8 cellular contexts compared by ENCODE assay signal in genomic region chr3:36969540-36970432, GRCh38. TPM values are rescaled to one million over a fixed set of nuclear protein-coding genes. Genes with fewer than 3 reads are reported as not detected.
DNase-seq lines count a peak whose midpoint lies in the region; ATAC-seq, FAIRE-seq and TF ChIP-seq lines count a peak whose summit lies in the region.

No MANE protein-coding gene starts in this region.

- no peak for TF ChIP-seq POLR2A in tibial nerve (IDR thresholded peaks at IDR 0.05)

- 24 to 32% methylated on average over 4 of the region's 4 CpGs for WGBS in tibial nerve, 2 donors

- DNase-seq in GM10248 (ENCODE audit: extremely low spot score) (peak; percentile 82), HTR-8/SVneo (ENCODE audit: insufficient read length, low spot score) (peak; percentile 46), NOMO-1 treated with dmso at 0.1 percent for 144 hours (lab: John Stamatoyannopoulos, UW; ENCODE audit: unreplicated experiment) (peak; percentile 83), iPS DF 19.7 (ENCODE audit: low read depth, low spot score) (peak; percentile 7), tibial nerve (ENCODE audit: low spot score in 2 of 2) (no peak)
- peak; percentile 15 for DNase-seq in activated naive CD4-positive, alpha-beta T cell treated with anti-CD3 and anti-CD28 coated beads, Interleukin-2, amount 50 U/mL, for 16 hours
- DNase-seq in stimulated activated CD4-positive, alpha-beta T cell treated with anti-CD3 and anti-CD28 coated beads, Interleukin-4, amount 100 ng/mL, for 48 hours (ENCODE audit: low read depth in 2 of 2): peak; percentile 14 to 27

- FAIRE-seq in HTR-8/SVneo (lab: Jason Lieb, UNC): no peak

- H3K4me3 ChIP-seq in tibial nerve: no peak overlapping the region

- H3K36me3 ChIP-seq in tibial nerve: peaks cover 0 to 24% (median 0%) of the 10 kb centered on the region in 3 donors

- no peak for TF ChIP-seq EP300 in tibial nerve (IDR thresholded peaks at IDR 0.05)

- CTCF ChIA-PET in GM10248 (lab: Yijun Ruan, JAX): interaction anchor here (1.1 to 7.5 kb wide), 7 partner anchors 11 to 101 kb away, joined by 3 to 83 read pairs (median 4); partner anchors contain the start of genes EPM2AIP1 and MLH1

- TF ChIP-seq CTCF in GM10248 (IDR thresholded peaks at IDR 0.05; ENCODE audit: control extremely low read depth, extremely low read depth, low read depth, missing control alignments): no peak
- no peak for TF ChIP-seq CTCF in tibial nerve (IDR thresholded peaks at IDR 0.05)

- ATAC-seq in GM21723 (IDR thresholded peaks at IDR 0.05; ENCODE audit: unreplicated experiment): peak; percentile 100

- POLR2A ChIA-PET in GM10248 (lab: Yijun Ruan, JAX): interaction anchor here (1.1 to 1.2 kb wide), 2 partner anchors 21 to 23 kb away, joined by 3 to 7 read pairs; partner anchors contain the start of genes EPM2AIP1 and MLH1

- H3K27ac ChIP-seq in tibial nerve: no peak overlapping the region

- peaks cover 0 to 4% (median 0%) of the 10 kb centered on the region in 4 donors for H3K4me1 ChIP-seq in tibial nerve

- H3K9me3 ChIP-seq in tibial nerve: no peaks in the 10 kb centered on the region

- no peaks in the 10 kb centered on the region for H3K27me3 ChIP-seq in tibial nerve

RNA-seq across cellular contexts. Expression of gene EPM2AIP1, which starts 23.1 kb away (rescaled TPM):
- 10 to 100 TPM in 3 of 4 donors, 1 to 10 TPM in 1; 9.9 to 18.4 (median 14.8) TPM for total RNA-seq in tibial nerve

RNA-seq across cellular contexts. Expression of gene MLH1, which starts 23.5 kb away (rescaled TPM):
- total RNA-seq in tibial nerve: 10 to 100 TPM; 28.8 to 57.2 (median 40.9) TPM

RNA-seq across cellular contexts. Expression of gene TRANK1, which starts 24.9 kb away (rescaled TPM):
- 10 to 100 TPM in 2 of 4 donors, 1 to 10 TPM in 2; 8.7 to 12.6 (median 10.5) TPM for total RNA-seq in tibial nerve

Comparison
In these comparisons a context has a peak if more than half of its experiments do, and no peak if none do; other contexts are left out.
1. DNase-seq: peak in GM10248 (single experiment), HTR-8/SVneo (single experiment), NOMO-1 treated with dmso at 0.1 percent for 144 hours (single experiment), activated naive CD4-positive, alpha-beta T cell treated with anti-CD3 and anti-CD28 coated beads, Interleukin-2, amount 50 U/mL, for 16 hours (single experiment), iPS DF 19.7 (single experiment) and stimulated activated CD4-positive, alpha-beta T cell treated with anti-CD3 and anti-CD28 coated beads, Interleukin-4, amount 100 ng/mL, for 48 hours (2 of 2); none in tibial nerve (0 of 2).